25 cellular contexts compared by ENCODE assay signal in genomic region chr12:26631846-26632245, GRCh38.
A peak's percentile ranks its signal among the peaks of the same experiment; 100 is the strongest.
DNase-seq lines count a peak whose midpoint lies in the region; ATAC-seq and TF ChIP-seq lines count a peak whose summit lies in the region.
"Had no signal": no experiment of that assay in that cellular context is flagged by ENCODE, and none has a peak within 500 bp of the region (broad histone marks: within the 10 kb centered on the region; RNA-seq: fewer than 3 reads in every experiment).

No MANE protein-coding gene starts in this region.

- no peak for TF ChIP-seq EP300 in SK-N-SH (IDR thresholded peaks at IDR 0.05; ENCODE audit: borderline replicate concordance in 1 of 2, low read depth in 1 of 2, low read length in 1 of 2)

- peaks cover 48% of the 10 kb centered on the region for H3F3A ChIP-seq in SK-N-SH (replicated peaks; ENCODE audit: insufficient read depth)

- H3K4me1 ChIP-seq in SK-N-SH (ENCODE audit: control insufficient read depth in 1 of 2, insufficient read depth in 2 of 2, low read depth in 1 of 2, low read length in 1 of 2) (peaks cover 9 to 51% of the 10 kb centered on the region in 2 experiments), SJSA1 (replicated peaks) (peaks cover 83% of the 10 kb centered on the region)
- H3K4me1 ChIP-seq: upper lobe of right lung had no signal

- H3K27ac ChIP-seq in SK-N-SH (ENCODE audit: low read depth in 2 of 2, low read length in 1 of 2) = peak overlapping the region in 1 of 2 experiments; percentile 84; a peak in 2 of 4 replicates
- peak overlapping the region; percentile 93 for H3K27ac ChIP-seq in SJSA1
- H3K27ac ChIP-seq: pancreas, upper lobe of right lung had no signal

- POLR2A ChIA-PET in SK-N-SH (lab: Yijun Ruan, JAX) = no interaction called here

- ATAC-seq in SK-N-SH treated with all-trans-retinoic acid at 6 μM for 48 hours (no peak), HG02973 (IDR thresholded peaks at IDR 0.05; ENCODE audit: unreplicated experiment) (no peak), GM21737 (IDR thresholded peaks at IDR 0.05; ENCODE audit: unreplicated experiment) (no peak), HG02981 (IDR thresholded peaks at IDR 0.05; ENCODE audit: unreplicated experiment) (no peak)
- ATAC-seq: GM12878; naive thymus-derived CD8-positive, alpha-beta T cell; pancreas; upper lobe of right lung had no signal

- CTCF ChIA-PET in SK-N-SH (lab: Yijun Ruan, JAX) = interaction anchor here (1.2 to 1.8 kb wide), 4 partner anchors 12 to 70 kb away, joined by 3 to 6 read pairs (median 4); no protein-coding TSS in a partner anchor

- H3K79me2 ChIP-seq in SK-N-SH (ENCODE audit: insufficient read depth) = no peaks in the 10 kb centered on the region

- peaks cover 0 to 7% of the 10 kb centered on the region in 2 experiments for H3K36me3 ChIP-seq in SK-N-SH (replicated peaks in 1 of 2; ENCODE audit: control insufficient read depth in 1 of 2, insufficient read depth in 2 of 2, low read length in 1 of 2)
- peaks cover 25% of the 10 kb centered on the region for H3K36me3 ChIP-seq in SJSA1
- H3K36me3 ChIP-seq: MG63, pancreas had no signal

- DNase-seq in SK-N-SH (no peak), SJSA1 (ENCODE audit: low read depth in 1 of 2, low spot score in 2 of 2) (peak; percentile 72 to 82), fibroblast of the aortic adventitia (ENCODE audit: low read depth) (peak; percentile 71), stromal cell of bone marrow (ENCODE audit: low read depth) (peak; percentile 64)
- DNase-seq: activated CD4-positive, alpha-beta T cell treated with anti-CD3 and anti-CD28 coated beads, Interleukin-2, amount 50 U/mL, for 1 hour; activated CD8-positive, alpha-beta memory T cell treated with anti-CD3 and anti-CD28 coated beads, Interleukin-2, amount 50 U/mL, for 48 hours; activated effector memory CD4-positive, alpha-beta T cell treated with anti-CD3 and anti-CD28 coated beads, Interleukin-2, amount 50 U/mL, for 16 hours; C1 segment of cervical spinal cord; effector memory CD4-positive, alpha-beta T cell; GDM1; H9; mammary epithelial cell; MG63; naive thymus-derived CD8-positive, alpha-beta T cell; NCI-H1694 treated with DMSO at 0.1 percent for 48 hours; NCI-H345; pancreas; small intestine; stimulated activated CD4-positive, alpha-beta T cell treated with anti-CD3 and anti-CD28 coated beads, Interleukin-4, amount 100 ng/mL, for 24 hours; upper lobe of right lung had no signal

- H3K4me2 ChIP-seq in SK-N-SH = no peak overlapping the region

- H3K9me2 ChIP-seq in SK-N-SH = no peaks in the 10 kb centered on the region

- no peaks in the 10 kb centered on the region for H3K27me3 ChIP-seq in SK-N-SH (ENCODE audit: insufficient read depth)
- no peaks in the 10 kb centered on the region for H3K27me3 ChIP-seq in SJSA1 (replicated peaks)
- H3K27me3 ChIP-seq: MG63, pancreas, upper lobe of right lung had no signal

- 86% methylated on average over 6 of the region's 6 CpGs for WGBS in SK-N-SH (ENCODE audit: low lambda C conversion rate)

- no peak overlapping the region for H2AFZ ChIP-seq in SK-N-SH (ENCODE audit: low read depth)

- H3K9ac ChIP-seq in SK-N-SH = no peak overlapping the region

- H4K20me1 ChIP-seq in SK-N-SH (ENCODE audit: insufficient read depth) = no peaks in the 10 kb centered on the region

- no peak for TF ChIP-seq RAD21 in SK-N-SH (IDR thresholded peaks at IDR 0.05; ENCODE audit: low read length)

- H3K9me3 ChIP-seq in SK-N-SH = no peaks in the 10 kb centered on the region
- no peaks in the 10 kb centered on the region for H3K9me3 ChIP-seq in SJSA1 (replicated peaks)
- H3K9me3 ChIP-seq: MG63, pancreas, upper lobe of right lung had no signal

- H3K4me3 ChIP-seq in SK-N-SH (ENCODE audit: low read depth in 2 of 2, low read length in 1 of 2) (no peak overlapping the region), SJSA1 (peak overlapping the region; percentile 2; the same call in 1 of the 2 replicates), fibroblast of the aortic adventitia (ENCODE audit: low read depth, low read length) (no peak overlapping the region)
- H3K4me3 ChIP-seq: GM12878, MG63, pancreas, upper lobe of right lung had no signal

- no peak for TF ChIP-seq CTCF in SK-N-SH (IDR thresholded peaks at IDR 0.05)
- no peak for TF ChIP-seq CTCF in fibroblast of the aortic adventitia (IDR thresholded peaks at IDR 0.05; ENCODE audit: insufficient read depth, low read length)

TF ChIP-seq in SK-N-SH, 30 proteins besides CTCF, POLR2A, EP300 and RAD21:
- no peak for TF ChIP-seq NFIC (IDR thresholded peaks at IDR 0.05; ENCODE audit: borderline replicate concordance)
- TF ChIP-seq TCF12 (IDR thresholded peaks at IDR 0.05) = 0 out of 2 replicates have a peak, but pooled peaks have one; percentile 26

TF ChIP-seq in SK-N-SH treated with all-trans-retinoic acid at 6 μM for 48 hours, 23 proteins besides CTCF, POLR2A, EP300 and RAD21 (continues in another document):
- TF ChIP-seq PPARA (CRISPR knock-in tag; IDR thresholded peaks at IDR 0.05; ENCODE audit: borderline replicate concordance) (no peak), PATZ1 (CRISPR knock-in tag; IDR thresholded peaks at IDR 0.05; ENCODE audit: borderline replicate concordance) (no peak), CSDC2 (CRISPR knock-in tag; IDR thresholded peaks at IDR 0.05) (no peak), POU6F1 (CRISPR knock-in tag; IDR thresholded peaks at IDR 0.05; ENCODE audit: borderline replicate concordance, low read depth) (no peak), TCF4 (CRISPR knock-in tag; IDR thresholded peaks at IDR 0.05; ENCODE audit: borderline replicate concordance) (no peak), ZNF565 (CRISPR knock-in tag; conservative IDR thresholded peaks at IDR 0.05; ENCODE audit: low read depth) (no peak), OSR1 (CRISPR knock-in tag; IDR thresholded peaks at IDR 0.05) (no peak), TOX (CRISPR knock-in tag; IDR thresholded peaks at IDR 0.05; ENCODE audit: borderline replicate concordance) (no peak), RARB (CRISPR knock-in tag; IDR thresholded peaks at IDR 0.05) (no peak), CREB5 (CRISPR knock-in tag; IDR thresholded peaks at IDR 0.05; ENCODE audit: low read depth) (no peak), ARNTL (CRISPR knock-in tag; IDR thresholded peaks at IDR 0.05; ENCODE audit: borderline replicate concordance, low read depth) (no peak), SNAI2 (CRISPR knock-in tag; IDR thresholded peaks at IDR 0.05) (no peak), ZFP3 (CRISPR knock-in tag; IDR thresholded peaks at IDR 0.05) (no peak), ESRRG (CRISPR knock-in tag; IDR thresholded peaks at IDR 0.05) (no peak), GLIS3 (CRISPR knock-in tag; IDR thresholded peaks at IDR 0.05) (no peak)
